8 cellular contexts compared by ENCODE assay signal in genomic region chr16:81600275-81600674, GRCh38.
DNase-seq lines count a peak whose midpoint lies in the region; ATAC-seq and TF ChIP-seq lines count a peak whose summit lies in the region.
"Had no signal": no experiment of that assay in that cellular context is flagged by ENCODE, and none has a peak within 500 bp of the region (broad histone marks: within the 10 kb centered on the region; RNA-seq: fewer than 3 reads in every experiment).

No MANE protein-coding gene starts in this region.

- peaks cover 62% of the 10 kb centered on the region for H3K4me1 Mint-ChIP-seq in HFFc6 (ENCODE audit: low read depth)

- H3K4me1 ChIP-seq in adipocyte (ENCODE audit: control insufficient read depth, insufficient read depth, low read length) = peaks cover 36% of the 10 kb centered on the region
- peaks cover 11% of the 10 kb centered on the region for H3K4me1 ChIP-seq in smooth muscle cell (ENCODE audit: low read depth)
- H3K4me1 ChIP-seq in psoas muscle = no peaks in the 10 kb centered on the region

- peak overlapping the region; percentile 56 for H3K4me3 Mint-ChIP-seq in HFFc6

- peak overlapping the region; percentile 50 for H3K4me2 ChIP-seq in smooth muscle cell

- no peaks in the 10 kb centered on the region for H3K27me3 ChIP-seq in adipocyte (replicated peaks; ENCODE audit: control insufficient read depth, insufficient read depth, low read length)
- no peaks in the 10 kb centered on the region for H3K27me3 ChIP-seq in smooth muscle cell (ENCODE audit: low read depth)
- peaks cover 0 to 4% (median 0%) of the 10 kb centered on the region in 3 donors for H3K27me3 ChIP-seq in psoas muscle (ENCODE audit: insufficient read depth in 3 of 3, low read length in 2 of 3)

- no peaks in the 10 kb centered on the region for H3K9me3 ChIP-seq in adipocyte (ENCODE audit: control insufficient read depth, low read length)
- no peaks in the 10 kb centered on the region for H3K9me3 ChIP-seq in smooth muscle cell (replicated peaks; ENCODE audit: low read depth)
- H3K9me3 ChIP-seq in psoas muscle = no peaks in the 10 kb centered on the region

- H3K9me3 Mint-ChIP-seq in HFFc6 = no peaks in the 10 kb centered on the region

- no peak overlapping the region for H3K9ac ChIP-seq in adipocyte (ENCODE audit: low read length)
- H3K9ac ChIP-seq in smooth muscle cell (ENCODE audit: low read depth) = peak overlapping the region; percentile 84

- TF ChIP-seq CTCF in HFFc6 (IDR thresholded peaks at IDR 0.05) (no peak), fibroblast of the aortic adventitia (IDR thresholded peaks at IDR 0.05; ENCODE audit: insufficient read depth, low read length) (no peak), smooth muscle cell (IDR thresholded peaks at IDR 0.05; ENCODE audit: borderline replicate concordance, insufficient read depth, poor library complexity, severe bottlenecking) (no peak), psoas muscle (IDR thresholded peaks at IDR 0.05) (no peak)

- H3K4me3 ChIP-seq in adipocyte (ENCODE audit: low read length) = no peak overlapping the region
- no peak overlapping the region for H3K4me3 ChIP-seq in fibroblast of the aortic adventitia (ENCODE audit: low read depth, low read length)
- no peak overlapping the region for H3K4me3 ChIP-seq in smooth muscle cell
- no peak overlapping the region for H3K4me3 ChIP-seq in psoas muscle

- peak; percentile 69 for DNase-seq in HFFc6
- peak; percentile 71 for DNase-seq in adipocyte (ENCODE audit: low read depth)
- peak; percentile 79 for DNase-seq in fibroblast of the aortic adventitia (ENCODE audit: low read depth)
- DNase-seq in smooth muscle cell (lab: John Stamatoyannopoulos, UW; ENCODE audit: unreplicated experiment) = no peak
- no peak for DNase-seq in ecto neural progenitor cell (ENCODE audit: low spot score)
- no peak for DNase-seq in NCI-H2081 (lab: John Stamatoyannopoulos, UW)
- DNase-seq in psoas muscle = no peak
- DNase-seq: stimulated activated CD4-positive, alpha-beta T cell treated with anti-CD3 and anti-CD28 coated beads, Interleukin-2, amount 100 ng/mL, for 48 hours had no signal

- no peak overlapping the region for H2AFZ ChIP-seq in smooth muscle cell (ENCODE audit: low read depth)

- ATAC-seq in psoas muscle = no peak

- H3K36me3 ChIP-seq in adipocyte (ENCODE audit: control insufficient read depth, insufficient read depth, low read length, severe bottlenecking) (no peaks in the 10 kb centered on the region), smooth muscle cell (ENCODE audit: low read depth) (no peaks in the 10 kb centered on the region), psoas muscle (ENCODE audit: insufficient read depth in 1 of 2, low read depth in 1 of 2) (no peaks in the 10 kb centered on the region)

- H3K27ac ChIP-seq in smooth muscle cell (ENCODE audit: low read depth) (peak overlapping the region; percentile 94), psoas muscle (no peak overlapping the region)

- peaks cover 52% of the 10 kb centered on the region for H3K79me2 ChIP-seq in smooth muscle cell (ENCODE audit: low read depth)

- peak overlapping the region; percentile 80 for H3K27ac Mint-ChIP-seq in HFFc6

- peaks cover 88% of the 10 kb centered on the region for H4K20me1 ChIP-seq in smooth muscle cell (ENCODE audit: low read depth)

- peaks cover 7% of the 10 kb centered on the region; the same call in 1 of the 2 replicates for H3K36me3 Mint-ChIP-seq in HFFc6 (ENCODE audit: low read depth)

- H3F3A ChIP-seq in smooth muscle cell (ENCODE audit: low read depth) = peaks cover 11% of the 10 kb centered on the region

- 1% methylated on average over 5 of the region's 5 CpGs for whole genome bisulfite sequencing in smooth muscle cell (ENCODE audit: low lambda C conversion rate)
- 54 to 69% (median 60%) methylated on average over 5 of the region's 5 CpGs for WGBS in psoas muscle, 3 donors

- no peaks in the 10 kb centered on the region; the same call in 1 of the 2 replicates for H3K27me3 Mint-ChIP-seq in HFFc6 (ENCODE audit: insufficient read depth)

- intact Hi-C loops in psoas muscle (cut with DNase I) = no loop called here

Comparison
In these comparisons a context has a peak if more than half of its experiments do, and no peak if none do; other contexts are left out.
1. DNase-seq: peak in HFFc6 (single experiment), adipocyte (single experiment) and fibroblast of the aortic adventitia (single experiment); none in smooth muscle cell (single experiment), ecto neural progenitor cell (single experiment), NCI-H2081 (0 of 2) and psoas muscle (0 of 2).